ENCODE assay signal across 12 cellular contexts in genomic region chr2:109616184-109616583, GRCh38. TPM values are rescaled to one million over a fixed set of nuclear protein-coding genes. Genes with fewer than 3 reads are reported as not detected.
DNase-seq lines count a peak whose midpoint lies in the region; ATAC-seq, FAIRE-seq and TF ChIP-seq lines count a peak whose summit lies in the region.
"Had no signal": no experiment of that assay in that cellular context is flagged by ENCODE, and none has a peak within 500 bp of the region (broad histone marks: within the 10 kb centered on the region; RNA-seq: fewer than 3 reads in every experiment).

No MANE protein-coding gene starts in this region.

- H2AFZ ChIP-seq in HCT116 (ENCODE audit: low read depth, low read length, poor library complexity, severe bottlenecking) = no peak overlapping the region
- H2AFZ ChIP-seq in keratinocyte (ENCODE audit: control insufficient read depth, low read length) = no peak overlapping the region

- no peak for ATAC-seq in HCT116
- ATAC-seq in GM18498 (IDR thresholded peaks at IDR 0.05; ENCODE audit: unreplicated experiment) = no peak
- ATAC-seq in GM21825 (IDR thresholded peaks at IDR 0.05; ENCODE audit: unreplicated experiment) = no peak
- ATAC-seq: Right ventricle myocardium inferior; stimulated activated effector memory CD8-positive, alpha-beta T cell treated with anti-CD3 and anti-CD28 coated beads, Interleukin-12 subunit alpha, Interleukin-12 subunit beta, amount 100 ng/mL, for 72 hours had no signal

- intact Hi-C loops in HCT116 (cut with micrococcal nuclease) = no loop called here

- no peak for TF ChIP-seq POLR2A in HCT116 (IDR thresholded peaks at IDR 0.05; ENCODE audit: borderline replicate concordance, extremely low read depth, insufficient read depth, insufficient read length)

- H3K9me3 ChIP-seq in HCT116 (ENCODE audit: control insufficient read depth in 1 of 2, insufficient read depth in 1 of 2, low read depth in 1 of 2, low read length in 2 of 2) (no peaks in the 10 kb centered on the region), keratinocyte (ENCODE audit: control insufficient read depth, low read depth, low read length) (no peaks in the 10 kb centered on the region)

- 0 out of 2 replicates have a peak, but pooled peaks cover 3% of the 10 kb centered on the region for H4K20me1 ChIP-seq in HCT116 (ENCODE audit: insufficient read depth)
- peaks cover 12% of the 10 kb centered on the region for H4K20me1 ChIP-seq in keratinocyte (ENCODE audit: control insufficient read depth, extremely low read depth, insufficient read depth, low read length)

- RAD21 ChIA-PET in HCT116 (lab: Charles Lee; ENCODE audit: low non-redundant PET in 1 of 2, low total read pairs in 2 of 2, uncharacterized antibody in 2 of 2, unreplicated experiment in 2 of 2) = interaction anchor here in 1 of 2 experiments (0.6 kb wide), 1 partner anchor 68 kb away, joined by 6 read pairs; no protein-coding TSS in a partner anchor

- no peak for TF ChIP-seq CTCF in HCT116 (IDR thresholded peaks at IDR 0.05 in 2 of 3, conservative IDR thresholded peaks at IDR 0.05 in 1 of 3; ENCODE audit: borderline replicate concordance in 1 of 3, insufficient read depth in 1 of 3, low read depth in 2 of 3, low read length in 2 of 3)
- TF ChIP-seq CTCF in bronchial epithelial cell (IDR thresholded peaks at IDR 0.05; ENCODE audit: insufficient read depth, low read length, severe bottlenecking) = no peak
- TF ChIP-seq CTCF in keratinocyte (optimal IDR thresholded peaks at IDR 0.05 in 1 of 3, IDR thresholded peaks at IDR 0.05 in 1 of 3, conservative IDR thresholded peaks at IDR 0.05 in 1 of 3; ENCODE audit: extremely low read depth in 1 of 3, insufficient read depth in 2 of 3, low read length in 3 of 3) = no peak
- no peak for TF ChIP-seq CTCF in GM20000 (IDR thresholded peaks at IDR 0.05; ENCODE audit: extremely low read depth, missing control alignments)

- dilution Hi-C loops in keratinocyte (cut with MboI; ENCODE audit: extremely low pct_ligation_motif_present, low sequenced_read_pairs) = no loop called here

- H3K27me3 ChIP-seq in HCT116 (ENCODE audit: insufficient read depth, low read length) (no peaks in the 10 kb centered on the region), bronchial epithelial cell (ENCODE audit: control insufficient read depth, insufficient read depth, low read length) (no peaks in the 10 kb centered on the region), keratinocyte (ENCODE audit: control insufficient read depth, extremely low read depth, insufficient read depth, low read length) (no peaks in the 10 kb centered on the region)

- CTCF ChIA-PET in HCT116 (lab: Charles Lee) = no interaction called here

- no peaks in the 10 kb centered on the region; the same call in 1 of the 2 replicates for H3K9me2 ChIP-seq in HCT116 (ENCODE audit: insufficient read depth)

- no peak for TF ChIP-seq RAD21 in HCT116 (IDR thresholded peaks at IDR 0.05; ENCODE audit: low read depth)

- FAIRE-seq in bronchial epithelial cell (lab: Jason Lieb, UNC) (no peak), keratinocyte (lab: Jason Lieb, UNC) (peak; percentile 36)

- H3K36me3 ChIP-seq in HCT116 (ENCODE audit: control insufficient read depth in 1 of 2, insufficient read depth in 2 of 2, low read length in 2 of 2) = no peaks in the 10 kb centered on the region
- no peaks in the 10 kb centered on the region for H3K36me3 ChIP-seq in bronchial epithelial cell (ENCODE audit: control insufficient read depth, insufficient read depth, low read length)
- peaks cover 0 to 3% of the 10 kb centered on the region in 2 experiments for H3K36me3 ChIP-seq in keratinocyte (ENCODE audit: control insufficient read depth in 2 of 2, extremely low read depth in 1 of 2, insufficient read depth in 2 of 2, low read length in 2 of 2)

- H3K79me2 ChIP-seq in HCT116 (ENCODE audit: insufficient read depth, low read length) (peaks cover 46% of the 10 kb centered on the region), keratinocyte (ENCODE audit: control insufficient read depth, insufficient read depth, low read length) (peaks cover 64% of the 10 kb centered on the region)

- DNase-seq in HCT116 (ENCODE audit: low read depth, low spot score) (no peak), bronchial epithelial cell (ENCODE audit: low read depth) (no peak), keratinocyte (ENCODE audit: low read depth, low spot score) (no peak), GM20000 (ENCODE audit: low spot score) (no peak)
- DNase-seq in stimulated activated CD4-positive, alpha-beta T cell treated with anti-CD3 and anti-CD28 coated beads, Interleukin-4, amount 100 ng/mL, for 24 hours = no peak
- DNase-seq: activated CD4-positive, alpha-beta T cell treated with anti-CD3 and anti-CD28 coated beads, Interleukin-2, amount 50 U/mL, for 4 hours; NCI-H2107 had no signal

- TSS peak; percentile 64 for BruUV-seq in HCT116 (replicated peaks; lab: Mats Ljungman, UMichigan)

- H3K9ac ChIP-seq in HCT116 (ENCODE audit: low read length) (no peak overlapping the region), keratinocyte (ENCODE audit: control insufficient read depth, extremely low read depth, insufficient read depth, low read length) (peak overlapping the region; percentile 84)

- H3K4me2 ChIP-seq in HCT116 (ENCODE audit: low read length) (peak overlapping the region; percentile 94; the same call in 1 of the 2 replicates), keratinocyte (ENCODE audit: control insufficient read depth, extremely low read depth, insufficient read depth, low read depth, low read length) (peak overlapping the region; percentile 94)

- POLR2A ChIA-PET in HCT116 (lab: Charles Lee) = interaction anchor here (0.6 kb wide), 1 partner anchor 23 kb away, joined by 3 read pairs; no protein-coding TSS in a partner anchor

- H3K4me3 ChIP-seq in HCT116 (replicated peaks in 1 of 2; ENCODE audit: low read depth in 1 of 2, low read length in 2 of 2) = no peak overlapping the region
- peak overlapping the region; percentile 71 for H3K4me3 ChIP-seq in bronchial epithelial cell (ENCODE audit: low read depth, low read length)
- H3K4me3 ChIP-seq in keratinocyte (ENCODE audit: control insufficient read depth in 2 of 3, extremely low read depth in 1 of 3, insufficient read depth in 2 of 3, low read depth in 1 of 3, low read length in 3 of 3) = peak overlapping the region; percentile 57 to 77 (median 70)
- H3K4me3 ChIP-seq in skin epidermis = peak overlapping the region; percentile 60 to 84 (median 68)

- no peaks in the 10 kb centered on the region for H3K9me1 ChIP-seq in keratinocyte (ENCODE audit: control insufficient read depth, extremely low read depth, insufficient read depth, low read length)

- H3K4me1 ChIP-seq in HCT116 (ENCODE audit: control insufficient read depth in 1 of 2, insufficient read depth in 2 of 2, low read length in 2 of 2) (peaks cover 15 to 33% of the 10 kb centered on the region in 2 experiments), keratinocyte (ENCODE audit: control insufficient read depth, extremely low read depth, insufficient read depth, low read length) (peaks cover 23% of the 10 kb centered on the region)

- H3K27ac ChIP-seq in HCT116 (ENCODE audit: low read depth, low read length) = no peak overlapping the region
- peak overlapping the region; percentile 68 for H3K27ac ChIP-seq in keratinocyte (ENCODE audit: control insufficient read depth, insufficient read depth, low read length)
- peak overlapping the region in 6 of 21 experiments; percentile 93 to 99 (median 96) for H3K27ac ChIP-seq in skin epidermis

TF ChIP-seq in HCT116, 20 proteins besides CTCF, POLR2A, EP300 and RAD21:
- TF ChIP-seq MAX (IDR thresholded peaks at IDR 0.05) (no peak), CBX3 (IDR thresholded peaks at IDR 0.05; ENCODE audit: low read depth) (no peak), EGR1 (IDR thresholded peaks at IDR 0.05; ENCODE audit: low read depth) (no peak), SP1 (IDR thresholded peaks at IDR 0.05; ENCODE audit: low read depth) (no peak), ZNF274 (IDR thresholded peaks at IDR 0.05; ENCODE audit: low read depth, low read length) (no peak)

RNA-seq across cellular contexts. Expression of gene SOWAHC, which starts 2.0 kb away (rescaled TPM):
- total RNA-seq in HCT116 (2021; ENCODE audit: unreplicated experiment) = 16.6 TPM
- polyA plus RNA-seq in HCT116 (2012) = 7.8 and 8.3 TPM in 2 replicates
- 48.4 and 63.5 TPM in 2 replicates for total RNA-seq in bronchial epithelial cell
- 15.1 to 22.3 TPM (median 18.0 TPM) in 3 replicates for polyA plus RNA-seq in keratinocyte
- polyA plus RNA-seq in keratinocyte (2011; ENCODE audit: low read depth) = 15.1 TPM
- 15.6 and 23.6 TPM in 2 replicates for polyA plus RNA-seq in keratinocyte (2011; cell fraction: cytosol; rRNA removed)
- 13.6 and 16.4 TPM in 2 replicates for polyA plus RNA-seq in keratinocyte (2011; cell fraction: nucleus; rRNA removed)
- polyA plus RNA-seq in keratinocyte (2012; ENCODE audit: low replicate concordance) = 20.2 and 30.0 TPM in 2 replicates
- 7.1 to 13.6 TPM (median 10.7 TPM) in 3 replicates for polyA minus RNA-seq in keratinocyte
- 37.8 TPM for polyA minus RNA-seq in keratinocyte (2011; cell fraction: cytosol; rRNA and poly(A)+ RNA removed)
- 15.7 and 19.1 TPM in 2 replicates for polyA minus RNA-seq in keratinocyte (2011; cell fraction: nucleus; rRNA and poly(A)+ RNA removed)

RNA-seq across cellular contexts. Expression of gene SEPTIN10, which starts 2.4 kb away (rescaled TPM):
- total RNA-seq in HCT116 (2021; ENCODE audit: unreplicated experiment) (113 TPM), bronchial epithelial cell (62.4 and 89.7 TPM in 2 replicates)
- 76.0 and 78.6 TPM in 2 replicates for polyA plus RNA-seq in HCT116 (2012)
- polyA plus RNA-seq in keratinocyte = 44.9 to 72.6 TPM (median 71.8 TPM) in 3 replicates
- 68.7 TPM for polyA plus RNA-seq in keratinocyte (2011; ENCODE audit: low read depth)
- 62.6 and 94.0 TPM in 2 replicates for polyA plus RNA-seq in keratinocyte (2011; cell fraction: cytosol; rRNA removed)
- polyA plus RNA-seq in keratinocyte (2011; cell fraction: nucleus; rRNA removed) = 53.4 and 58.7 TPM in 2 replicates
- polyA plus RNA-seq in keratinocyte (2012; ENCODE audit: low replicate concordance) = 36.9 and 65.6 TPM in 2 replicates
- 10.3 to 54.1 TPM (median 27.0 TPM) in 3 replicates for polyA minus RNA-seq in keratinocyte
- 56.6 TPM for polyA minus RNA-seq in keratinocyte (2011; cell fraction: cytosol; rRNA and poly(A)+ RNA removed)
- 21.1 and 45.1 TPM in 2 replicates for polyA minus RNA-seq in keratinocyte (2011; cell fraction: nucleus; rRNA and poly(A)+ RNA removed)

Comparison
In these comparisons a context has a peak if more than half of its experiments do, and no peak if none do; other contexts are left out.
1. H3K4me3 ChIP-seq: peak in bronchial epithelial cell (single experiment), keratinocyte (3 of 3) and skin epidermis (7 of 7); none in HCT116 (0 of 2).